ENCODE assay signal across 1 cellular context in genomic region chr17:4440690-4441686, GRCh38.
TF ChIP-seq lines count a peak whose summit lies in the region.

No MANE protein-coding gene starts in this region.

TF ChIP-seq in HEK293, 187 proteins besides CTCF, POLR2A, EP300 and RAD21 (continued from another document):
- 0 out of 2 replicates have a peak, but pooled peaks have one; percentile 12 for TF ChIP-seq ZNF398 (tag by site-specific recombination; IDR thresholded peaks at IDR 0.05)
- TF ChIP-seq HOXC10 (CRISPR knock-in tag; IDR thresholded peaks at IDR 0.05) = no peak
- no peak for TF ChIP-seq ZNF132 (tag by site-specific recombination; IDR thresholded peaks at IDR 0.05; ENCODE audit: borderline replicate concordance)
- TF ChIP-seq OSR2 (tag by site-specific recombination; IDR thresholded peaks at IDR 0.05) = peak; percentile 31; the same call in 1 of the 2 replicates
- TF ChIP-seq ZBTB21 (tag by site-specific recombination; IDR thresholded peaks at IDR 0.05) = no peak
- TF ChIP-seq ZNF704 (tag by site-specific recombination; IDR thresholded peaks at IDR 0.05) = no peak
- TF ChIP-seq ZNF18 (tag by site-specific recombination; IDR thresholded peaks at IDR 0.05) = no peak
- TF ChIP-seq ZFP41 (tag by site-specific recombination; IDR thresholded peaks at IDR 0.05; ENCODE audit: borderline replicate concordance) = no peak
- no peak for TF ChIP-seq PRDM4 (tag by site-specific recombination; IDR thresholded peaks at IDR 0.05)
- TF ChIP-seq PRDM6 (tag by site-specific recombination; IDR thresholded peaks at IDR 0.05) = peak; percentile 86
- no peak for TF ChIP-seq ZNF596 (tag by site-specific recombination; IDR thresholded peaks at IDR 0.05)
